19 cellular contexts compared by ENCODE assay signal in genomic region chr14:52755607-52756316, GRCh38.
"Had no signal": no experiment of that assay in that cellular context is flagged by ENCODE, and none has a peak within 500 bp of the region (broad histone marks: within the 10 kb centered on the region; RNA-seq: fewer than 3 reads in every experiment).

No MANE protein-coding gene starts in this region.

- H3K9me3 Mint-ChIP-seq: nephron, T-cell had no signal

- DNase-seq: activated CD4-positive, alpha-beta T cell treated with anti-CD3 and anti-CD28 coated beads for 36 hours; activated CD4-positive, alpha-beta T cell treated with anti-CD3 and anti-CD28 coated beads, Interleukin-2, amount 50 U/mL, for 48 hours; activated naive CD4-positive, alpha-beta T cell treated with Interleukin-2 at 50 U/mL for 16 hours; activated T-cell treated with anti-CD3 and anti-CD28 coated beads, Interleukin-2, amount 50 U/mL, for 48 hours; amygdala; colonic mucosa; gastrocnemius medialis; heart right ventricle; midbrain; ovary; stimulated activated CD4-positive, alpha-beta T cell treated with anti-CD3 and anti-CD28 coated beads, Interleukin-4, amount 100 ng/mL, for 4 hours; stimulated activated naive CD8-positive, alpha-beta T cell treated with anti-CD3 and anti-CD28 coated beads, Interleukin-15, Interleukin-2, amounts not matched to agents 100 U/mL and 50 U/mL, for 24 hours; T-cell; upper lobe of left lung had no signal

- H3K4me3 ChIP-seq: colonic mucosa, esophagus muscularis mucosa, gastrocnemius medialis, heart right ventricle, lung, ovary, prostate gland, upper lobe of left lung had no signal

- H3K27ac ChIP-seq: colonic mucosa, esophagus muscularis mucosa, gastrocnemius medialis, heart right ventricle, neutrophil, ovary, prostate gland, upper lobe of left lung had no signal

- H3K4me1 ChIP-seq: colonic mucosa, esophagus muscularis mucosa, gastrocnemius medialis, heart right ventricle, prostate gland, upper lobe of left lung had no signal

- H3K4me3 Mint-ChIP-seq: activated CD4-positive, alpha-beta T cell treated with anti-CD3 and anti-CD28 coated beads for 36 hours; nephron; T-cell had no signal

- H3K4me1 Mint-ChIP-seq: nephron had no signal

- H3K27me3 ChIP-seq: colonic mucosa, esophagus muscularis mucosa, gastrocnemius medialis, heart right ventricle, neutrophil, ovary, upper lobe of left lung had no signal

- H3K36me3 ChIP-seq: ovary, prostate gland had no signal

- H3K27me3 Mint-ChIP-seq: activated CD4-positive, alpha-beta T cell treated with anti-CD3 and anti-CD28 coated beads for 36 hours; T-cell had no signal

- H3K27ac Mint-ChIP-seq: activated CD4-positive, alpha-beta T cell treated with anti-CD3 and anti-CD28 coated beads for 36 hours; nephron had no signal

- ATAC-seq: activated CD4-positive, alpha-beta T cell treated with anti-CD3 and anti-CD28 coated beads for 36 hours; gastrocnemius medialis; heart right ventricle; stimulated activated naive CD8-positive, alpha-beta T cell treated with anti-CD3 and anti-CD28 coated beads, Interleukin-15, Interleukin-2, amounts not matched to agents 100 U/mL and 50 U/mL, for 24 hours; T-cell had no signal

- H3K9me3 ChIP-seq: colonic mucosa, esophagus muscularis mucosa, gastrocnemius medialis, heart right ventricle, neutrophil, ovary, prostate gland, upper lobe of left lung had no signal
